In genomic region chr1:36223373-36223995, GRCh38 we compare ENCODE assay signal across 8 cellular contexts. TPM values are rescaled to one million over a fixed set of nuclear protein-coding genes. Genes with fewer than 3 reads are reported as not detected.
DNase-seq lines count a peak whose midpoint lies in the region; ATAC-seq, FAIRE-seq and TF ChIP-seq lines count a peak whose summit lies in the region.

No MANE protein-coding gene starts in this region.

- no peak for FAIRE-seq in HTR-8/SVneo (lab: Jason Lieb, UNC)

- H3K9me3 Mint-ChIP-seq in endothelial cell (ENCODE audit: unreplicated experiment) (no peaks in the 10 kb centered on the region), naive B cell (no peaks in the 10 kb centered on the region)

- TF ChIP-seq EP300 in upper lobe of left lung (IDR thresholded peaks at IDR 0.05): no peak

- H3K4me1 Mint-ChIP-seq in endothelial cell (ENCODE audit: unreplicated experiment) (peaks cover 33% of the 10 kb centered on the region), naive B cell (peaks cover 31 to 41% (median 34%) of the 10 kb centered on the region in 3 donors)

- H3K4me1 ChIP-seq in ES-I3 (ENCODE audit: insufficient read depth, low read length) (no peaks in the 10 kb centered on the region), upper lobe of left lung (peaks cover 29 to 43% (median 29%) of the 10 kb centered on the region in 4 donors)

- 0 to 2% methylated on average over 16 of the region's 16 CpGs for WGBS in upper lobe of left lung, 2 donors

- H3K4me3 Mint-ChIP-seq in endothelial cell (ENCODE audit: unreplicated experiment) (peak overlapping the region; percentile 99), naive B cell (peak overlapping the region; percentile 91 to 100 (median 99))

- H3K27ac Mint-ChIP-seq in endothelial cell (ENCODE audit: unreplicated experiment) (peak overlapping the region; percentile 97), naive B cell (peak overlapping the region; percentile 99 to 100 (median 100))

- H3K27ac ChIP-seq in VCaP (peak overlapping the region; percentile 95), upper lobe of left lung (peak overlapping the region; percentile 93 to 96 (median 94))

- peaks cover 9% of the 10 kb centered on the region for H3K27me3 Mint-ChIP-seq in endothelial cell (ENCODE audit: unreplicated experiment)
- H3K27me3 Mint-ChIP-seq in naive B cell: no peaks in the 10 kb centered on the region

- H3K36me3 Mint-ChIP-seq in endothelial cell (ENCODE audit: low read depth, unreplicated experiment) (peaks cover 15% of the 10 kb centered on the region), naive B cell (peaks cover 11 to 14% of the 10 kb centered on the region in 2 donors)

- H3K9me3 ChIP-seq in ES-I3 (ENCODE audit: control insufficient read depth, insufficient read depth, low read length): no peaks in the 10 kb centered on the region
- no peaks in the 10 kb centered on the region for H3K9me3 ChIP-seq in upper lobe of left lung

- H3K36me3 ChIP-seq in ES-I3 (ENCODE audit: insufficient read depth, low read length) (peaks cover 4% of the 10 kb centered on the region; the same call in 1 of the 2 replicates), upper lobe of left lung (peaks cover 0 to 15% (median 6%) of the 10 kb centered on the region in 4 donors)

- H3K27me3 ChIP-seq in upper lobe of left lung: no peaks in the 10 kb centered on the region

- H3K9ac ChIP-seq in ES-I3 (ENCODE audit: low read depth, low read length): peak overlapping the region; percentile 91

- ATAC-seq in GM21367 (IDR thresholded peaks at IDR 0.05; ENCODE audit: unreplicated experiment) (peak; percentile 9), naive B cell (ENCODE audit: low read depth in 2 of 2) (peak; percentile 27 to 29), upper lobe of left lung (ENCODE audit: low FRiP score in 2 of 2) (peak in 1 of 2 donors; percentile 36)

- TF ChIP-seq POLR2A in upper lobe of left lung (IDR thresholded peaks at IDR 0.05): no peak

- H3K4me3 ChIP-seq in upper lobe of left lung: peak overlapping the region; percentile 29 to 69 (median 64)

- peak; percentile 43 for DNase-seq in HTR-8/SVneo (ENCODE audit: insufficient read length, low spot score)
- no peak for DNase-seq in endothelial cell (ENCODE audit: low spot score)
- DNase-seq in naive B cell: no peak
- DNase-seq in upper lobe of left lung: no peak
- no peak for DNase-seq in central memory CD4-positive, alpha-beta T cell

- TF ChIP-seq CTCF in VCaP (conservative IDR thresholded peaks at IDR 0.05) (no peak), endothelial cell (IDR thresholded peaks at IDR 0.05; ENCODE audit: unreplicated experiment) (no peak), upper lobe of left lung (IDR thresholded peaks at IDR 0.05) (no peak)

RNA-seq across cellular contexts. Expression of gene THRAP3, which starts 0.8 kb away (rescaled TPM):
- total RNA-seq in endothelial cell (ENCODE audit: unreplicated experiment) (129 TPM), upper lobe of left lung (10 to 100 TPM; 55.0 to 91.1 (median 84.0) TPM)
- 100 to 1,000 TPM; 109 to 142 (median 131) TPM for polyA plus RNA-seq in naive B cell (ENCODE audit: low read depth in 6 of 6)
